1 cellular context compared by ENCODE assay signal in genomic region chr12:67269632-67270578, GRCh38.
TF ChIP-seq lines count a peak whose summit lies in the region.

No MANE protein-coding gene starts in this region.

TF ChIP-seq in HepG2, 621 proteins besides CTCF, POLR2A, EP300 and RAD21 (continued from another document and continues in another):
- peak; percentile 37 for TF ChIP-seq ZNF407 (CRISPR knock-in tag; IDR thresholded peaks at IDR 0.05; ENCODE audit: not compliant biosample characterization)
- peak; percentile 45 for TF ChIP-seq TAF1 (CRISPR knock-in tag; IDR thresholded peaks at IDR 0.05)
- 0 out of 2 replicates have a peak, but pooled peaks have one; percentile 15 for TF ChIP-seq GATAD2A (CRISPR knock-in tag; IDR thresholded peaks at IDR 0.05)
- TF ChIP-seq ZSCAN20 (CRISPR knock-in tag; IDR thresholded peaks at IDR 0.05; ENCODE audit: borderline replicate concordance) = 0 out of 2 replicates have a peak, but pooled peaks have one; percentile 77
- no peak for TF ChIP-seq ATF1 (CRISPR knock-in tag; IDR thresholded peaks at IDR 0.05)
- peak; percentile 68; the same call in 1 of the 2 replicates for TF ChIP-seq ZBTB38 (CRISPR knock-in tag; IDR thresholded peaks at IDR 0.05)
- peak; percentile 91 for TF ChIP-seq EED (CRISPR knock-in tag; IDR thresholded peaks at IDR 0.05)
- TF ChIP-seq KDM2A (CRISPR knock-in tag; IDR thresholded peaks at IDR 0.05; ENCODE audit: borderline replicate concordance, low read depth) = peak; percentile 12; the same call in 1 of the 2 replicates
- peak; percentile 76 for TF ChIP-seq ASH2L (IDR thresholded peaks at IDR 0.05; ENCODE audit: insufficient read length, low read depth, low read length)
- TF ChIP-seq ZNF556 (CRISPR knock-in tag; IDR thresholded peaks at IDR 0.05; ENCODE audit: borderline replicate concordance) = no peak; the same call in 1 of the 2 replicates
- TF ChIP-seq BRD4 (CRISPR knock-in tag; IDR thresholded peaks at IDR 0.05) = peak; percentile 84; the same call in 1 of the 2 replicates
- 0 out of 2 replicates have a peak, but pooled peaks have one; percentile 19 for TF ChIP-seq PBX3 (CRISPR knock-in tag; IDR thresholded peaks at IDR 0.05; ENCODE audit: borderline replicate concordance)
- no peak for TF ChIP-seq ZNF567 (CRISPR knock-in tag; IDR thresholded peaks at IDR 0.05; ENCODE audit: borderline replicate concordance)
- TF ChIP-seq POLR2AphosphoS5 (IDR thresholded peaks at IDR 0.05; ENCODE audit: low read depth, low read length) = no peak
- peak; percentile 34; the same call in 1 of the 2 replicates for TF ChIP-seq SIN3A (IDR thresholded peaks at IDR 0.05; ENCODE audit: borderline replicate concordance, low read depth, low read length)
- peak; percentile 25 for TF ChIP-seq ZNF281 (CRISPR knock-in tag; IDR thresholded peaks at IDR 0.05; ENCODE audit: borderline replicate concordance)
- no peak for TF ChIP-seq ZNF615 (CRISPR knock-in tag; IDR thresholded peaks at IDR 0.05; ENCODE audit: borderline replicate concordance)
- TF ChIP-seq ZNF18 (CRISPR knock-in tag; IDR thresholded peaks at IDR 0.05; ENCODE audit: insufficient replicate concordance) = peak; percentile 36
- no peak for TF ChIP-seq KAT8 (CRISPR knock-in tag; IDR thresholded peaks at IDR 0.05)
- TF ChIP-seq HIVEP1 (CRISPR knock-in tag; IDR thresholded peaks at IDR 0.05) = peak; percentile 57; the same call in 1 of the 2 replicates
- peak; percentile 50; the same call in 1 of the 2 replicates for TF ChIP-seq ZNF772 (CRISPR knock-in tag; IDR thresholded peaks at IDR 0.05)
- TF ChIP-seq ZBTB7A (CRISPR knock-in tag; IDR thresholded peaks at IDR 0.05) = 0 out of 2 replicates have a peak, but pooled peaks have one; percentile 19
- TF ChIP-seq WIZ (CRISPR knock-in tag; IDR thresholded peaks at IDR 0.05) = 0 out of 2 replicates have a peak, but pooled peaks have one; percentile 38
- no peak for TF ChIP-seq ZEB1 (IDR thresholded peaks at IDR 0.05; ENCODE audit: insufficient replicate concordance, low read depth)
- no peak for TF ChIP-seq HNRNPL (IDR thresholded peaks at IDR 0.05; ENCODE audit: low read depth, low read length)
- TF ChIP-seq LBX2 (CRISPR knock-in tag; IDR thresholded peaks at IDR 0.05; ENCODE audit: borderline replicate concordance) = no peak
- peak; percentile 51 for TF ChIP-seq RBFOX2 (IDR thresholded peaks at IDR 0.05; ENCODE audit: low read depth, low read length)
- TF ChIP-seq THAP9 (CRISPR knock-in tag; IDR thresholded peaks at IDR 0.05; ENCODE audit: borderline replicate concordance) = no peak
- 0 out of 2 replicates have a peak, but pooled peaks have one; percentile 7 for TF ChIP-seq ZBTB7B (CRISPR knock-in tag; IDR thresholded peaks at IDR 0.05)
- TF ChIP-seq ZNF704 (CRISPR knock-in tag; IDR thresholded peaks at IDR 0.05; ENCODE audit: borderline replicate concordance) = 0 out of 2 replicates have a peak, but pooled peaks have one; percentile 18
- 0 out of 2 replicates have a peak, but pooled peaks have one; percentile 15 for TF ChIP-seq ATF7-NPFF (CRISPR knock-in tag; IDR thresholded peaks at IDR 0.05; ENCODE audit: low read depth)
- TF ChIP-seq ZFP36L2 (CRISPR knock-in tag; IDR thresholded peaks at IDR 0.05) = no peak
- no peak; the same call in 1 of the 2 replicates for TF ChIP-seq ZNF230 (CRISPR knock-in tag; IDR thresholded peaks at IDR 0.05)
- no peak; the same call in 1 of the 2 replicates for TF ChIP-seq ZSCAN25 (CRISPR knock-in tag; IDR thresholded peaks at IDR 0.05)
- TF ChIP-seq ZNF747 (CRISPR knock-in tag; IDR thresholded peaks at IDR 0.05; ENCODE audit: borderline replicate concordance) = peak; percentile 53; the same call in 1 of the 2 replicates
- TF ChIP-seq ZNF256 (CRISPR knock-in tag; conservative IDR thresholded peaks at IDR 0.05) = peak; percentile 68; the same call in 1 of the 2 replicates
- TF ChIP-seq NCOA1 (CRISPR knock-in tag; IDR thresholded peaks at IDR 0.05) = no peak
- TF ChIP-seq RBM39 (IDR thresholded peaks at IDR 0.05; ENCODE audit: low read depth, low read length, poor library complexity, severe bottlenecking) = peak; percentile 83
- TF ChIP-seq MNT (IDR thresholded peaks at IDR 0.05) = no peak
- TF ChIP-seq SYNCRIP (IDR thresholded peaks at IDR 0.05; ENCODE audit: insufficient read depth, low read depth, low read length) = no peak
- no peak for TF ChIP-seq HMGA1 (CRISPR knock-in tag; conservative IDR thresholded peaks at IDR 0.05)
- TF ChIP-seq ZNF605 (CRISPR knock-in tag; IDR thresholded peaks at IDR 0.05) = peak; percentile 16
